In the genomic region with DNA sequence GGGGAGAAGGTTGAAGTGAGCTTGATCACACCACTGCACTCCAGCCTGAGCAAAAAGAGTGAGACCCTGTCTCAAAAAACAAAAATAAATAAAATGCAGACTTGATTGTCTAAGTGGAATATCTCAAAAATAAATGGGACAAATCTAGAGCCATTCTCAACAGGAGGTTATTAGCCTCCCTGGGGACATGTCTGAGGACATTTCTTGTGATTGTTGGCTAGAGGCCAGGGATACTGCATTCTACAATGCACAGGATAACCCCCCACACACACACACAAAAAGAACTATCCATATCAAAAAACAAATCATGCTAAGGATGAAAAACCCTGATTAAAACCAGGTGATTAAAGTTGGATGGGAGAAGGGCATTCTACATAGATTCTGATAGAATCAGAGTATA, we compare ENCODE assay signal across 17 cellular contexts. TPM values are rescaled to one million over a fixed set of nuclear protein-coding genes. Genes with fewer than 3 reads are reported as not detected.
"Had no signal": no experiment of that assay in that cellular context is flagged by ENCODE, and none has a peak within 500 bp of the region (broad histone marks: within the 10 kb centered on the region; RNA-seq: fewer than 3 reads in every experiment).

No MANE protein-coding gene starts in this region.

- H3K9me3 Mint-ChIP-seq: activated B cell treated with CpG ODN at 0.5 μM for 24 hours; activated CD4-positive, alpha-beta T cell treated with anti-CD3 and anti-CD28 coated beads, Interleukin-2, amount 10 ng/mL, durations not matched to agents 7 days and 5 days had no signal

- H3K27me3 ChIP-seq: cardiac muscle cell, colonic mucosa, hepatocyte, sigmoid colon, spleen had no signal

- H3K27ac ChIP-seq: cardiac muscle cell, colonic mucosa, hepatocyte, parathyroid adenoma, sigmoid colon, spleen, thoracic aorta had no signal

- H3K4me3 ChIP-seq: cardiac muscle cell, colonic mucosa, hepatocyte, sigmoid colon, spleen, thoracic aorta had no signal

- DNase-seq: activated B cell treated with CpG ODN at 0.5 μM for 24 hours; activated CD4-positive, alpha-beta T cell treated with anti-CD3 and anti-CD28 coated beads, Interleukin-2, amount 10 ng/mL, durations not matched to agents 7 days and 5 days; activated effector memory CD4-positive, alpha-beta T cell treated with anti-CD3 and anti-CD28 coated beads, Interleukin-2, amount 50 U/mL, for 16 hours; colonic mucosa; islet precursor cell; sigmoid colon; spleen had no signal

- H3K4me2 ChIP-seq: hepatocyte had no signal

- H3K4me1 ChIP-seq: colonic mucosa, parathyroid adenoma had no signal

- H3K27ac Mint-ChIP-seq: activated B cell treated with CpG ODN at 0.5 μM for 24 hours; activated CD4-positive, alpha-beta T cell treated with anti-CD3 and anti-CD28 coated beads, Interleukin-2, amount 10 ng/mL, durations not matched to agents 7 days and 5 days had no signal

- ATAC-seq: esophagus mucosa had no signal

- H3K27me3 Mint-ChIP-seq: activated B cell treated with CpG ODN at 0.5 μM for 24 hours; activated CD4-positive, alpha-beta T cell treated with anti-CD3 and anti-CD28 coated beads, Interleukin-2, amount 10 ng/mL, durations not matched to agents 7 days and 5 days had no signal

- H2AFZ ChIP-seq: hepatocyte, parathyroid adenoma had no signal

- H3K9me3 ChIP-seq: colonic mucosa, sigmoid colon, spleen, thoracic aorta had no signal

- H3K4me1 Mint-ChIP-seq: activated B cell treated with CpG ODN at 0.5 μM for 24 hours had no signal

- H3K4me3 Mint-ChIP-seq: activated B cell treated with CpG ODN at 0.5 μM for 24 hours; activated CD4-positive, alpha-beta T cell treated with anti-CD3 and anti-CD28 coated beads, Interleukin-2, amount 10 ng/mL, durations not matched to agents 7 days and 5 days had no signal

RNA-seq across cellular contexts. Expression of a gene that starts 37.5 kb away (rescaled TPM):
- total RNA-seq: activated B cell treated with CpG ODN at 0.5 μM for 24 hours; activated CD4-positive, alpha-beta T cell treated with anti-CD3 and anti-CD28 coated beads, Interleukin-2, amount 10 ng/mL, durations not matched to agents 7 days and 5 days; cardiac muscle cell; colonic mucosa; esophagus mucosa; fibroblast of villous mesenchyme; glomerular endothelial cell; hepatocyte; lung microvascular endothelial cell; sigmoid colon; spleen; T-helper 2 cell treated with Interferon-gamma antibody and Interleukin-4, amounts not matched to agents 100 ng/mL and 5 ng/mL, for 36 hours; thoracic aorta; ureter had no signal
- polyA plus RNA-seq: cardiac muscle cell, hepatocyte, spleen had no signal
